Comparison of ENCODE assay signal across 16 cellular contexts in the genomic region with DNA sequence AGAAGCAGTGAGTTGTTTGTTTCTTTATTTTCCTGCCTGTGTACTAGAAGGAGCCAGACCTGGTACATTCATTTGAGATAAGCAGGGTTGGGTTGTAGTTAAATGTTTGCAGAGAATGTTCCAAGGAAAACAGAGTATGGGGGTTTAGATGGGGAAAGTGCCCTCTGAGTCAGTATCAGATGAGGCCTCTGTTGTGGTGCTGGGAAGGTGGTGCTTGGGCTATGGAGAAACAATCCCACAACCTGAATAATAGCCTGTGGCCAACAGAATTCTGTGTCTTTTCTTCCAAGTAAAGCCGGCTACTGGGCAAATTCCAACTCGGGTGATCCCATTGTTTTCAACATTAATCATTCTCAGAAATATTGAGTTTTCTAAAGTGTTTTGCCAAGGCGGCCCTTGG.
DNase-seq lines count a peak whose midpoint lies in the region; ATAC-seq and TF ChIP-seq lines count a peak whose summit lies in the region.
"Had no signal": no experiment of that assay in that cellular context is flagged by ENCODE, and none has a peak within 500 bp of the region (broad histone marks: within the 10 kb centered on the region; RNA-seq: fewer than 3 reads in every experiment).

No MANE protein-coding gene starts in this region.

- intact Hi-C loops in Calu3 (cut with micrococcal nuclease; ENCODE audit: unreplicated experiment) (no loop called here), left colon (cut with DNase I, micrococcal nuclease) (loop anchor here in 1 of 2 donors (10.0 kb wide), 1 partner anchor 52 kb away; no protein-coding TSS in a partner anchor)

- H3K9me3 Mint-ChIP-seq in Calu3 (ENCODE audit: low read depth, unreplicated experiment): peaks cover 3% of the 10 kb centered on the region
- H3K9me3 Mint-ChIP-seq: GM23338 had no signal

- peaks cover 23% of the 10 kb centered on the region for H3K36me3 Mint-ChIP-seq in Calu3 (ENCODE audit: insufficient read depth, unreplicated experiment)

- no TSS peak for BruUV-seq in Calu3 (replicated peaks; lab: Mats Ljungman, UMichigan)

- no peak overlapping the region for H3K4me3 Mint-ChIP-seq in Calu3 (ENCODE audit: low read depth, unreplicated experiment)
- H3K4me3 Mint-ChIP-seq: GM23338 had no signal

- peaks cover 82% of the 10 kb centered on the region for H3K4me1 Mint-ChIP-seq in Calu3 (ENCODE audit: low read depth, unreplicated experiment)

- no peak overlapping the region for H3K4me3 ChIP-seq in fibroblast of pulmonary artery (replicated peaks; ENCODE audit: low read depth, low read length)
- H3K4me3 ChIP-seq: GM23338, K562 had no signal

- TF ChIP-seq CTCF in Calu3 (IDR thresholded peaks at IDR 0.05; ENCODE audit: unreplicated experiment) (no peak), fibroblast of pulmonary artery (IDR thresholded peaks at IDR 0.05; ENCODE audit: low read length, missing control alignments) (no peak)

- H3K27me3 Mint-ChIP-seq in Calu3 (ENCODE audit: unreplicated experiment): no peaks in the 10 kb centered on the region

- ATAC-seq in left colon: no peak
- ATAC-seq: GM23338, K562, Panc1, Right ventricle myocardium inferior had no signal

- CTCF ChIA-PET in Calu3 (lab: Charles Lee): no interaction called here

- DNase-seq in Calu3 (no peak), astrocyte of the hippocampus (ENCODE audit: low read depth, low spot score) (peak; percentile 91), fibroblast of pulmonary artery (ENCODE audit: low read depth) (peak; percentile 13), mucosa of gallbladder (ENCODE audit: low spot score) (peak; percentile 64), RKO (ENCODE audit: low spot score) (no peak), left colon (no peak), 8988T (no peak)
- DNase-seq in activated CD4-positive, CD25-positive, alpha-beta regulatory T cell (lab: John Stamatoyannopoulos, UW): no peak
- DNase-seq: NCI-H1436 treated with DMSO at 0.1 percent for 48 hours, NCI-H2029 treated with DMSO at 0.1 percent for 48 hours, NCI-H2171 treated with DMSO at 0.1 percent for 48 hours, NCI-H510A had no signal

- peak overlapping the region; percentile 46 for H3K27ac Mint-ChIP-seq in Calu3 (ENCODE audit: unreplicated experiment)
- H3K27ac Mint-ChIP-seq: GM23338 had no signal

Comparison
In these comparisons a context has a peak if more than half of its experiments do, and no peak if none do; other contexts are left out.
1. DNase-seq: peak in astrocyte of the hippocampus (single experiment), fibroblast of pulmonary artery (single experiment) and mucosa of gallbladder (single experiment); none in Calu3 (single experiment), RKO (single experiment), left colon (0 of 2), 8988T (single experiment) and activated CD4-positive, CD25-positive, alpha-beta regulatory T cell (0 of 4).